Comparison of ENCODE assay signal across 14 cellular contexts in the genomic region with DNA sequence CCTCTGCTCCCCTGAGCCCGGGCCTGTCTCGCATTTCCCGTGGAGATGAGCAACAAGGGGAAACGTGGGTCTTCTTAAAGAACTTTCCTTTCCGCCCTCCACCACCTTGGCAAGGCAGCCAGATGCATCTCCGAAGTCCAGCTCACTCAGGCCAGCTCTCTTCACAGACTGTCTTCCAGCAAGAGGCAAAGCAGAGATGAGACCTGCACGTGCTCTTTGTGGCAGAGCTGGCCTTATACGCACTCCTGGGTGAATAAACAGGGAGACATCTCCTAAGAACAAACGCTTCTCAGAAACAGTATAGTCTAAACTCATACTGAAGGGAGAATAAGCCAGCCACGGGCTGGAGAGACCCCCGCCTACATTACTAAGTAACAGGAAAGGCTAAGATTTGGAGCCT. TPM values are rescaled to one million over a fixed set of nuclear protein-coding genes. Genes with fewer than 3 reads are reported as not detected.
"Had no signal": no experiment of that assay in that cellular context is flagged by ENCODE, and none has a peak within 500 bp of the region (broad histone marks: within the 10 kb centered on the region; RNA-seq: fewer than 3 reads in every experiment).

No MANE protein-coding gene starts in this region.

- H3K27me3 ChIP-seq: breast epithelium, right atrium auricular region had no signal

- H3K9me3 ChIP-seq: breast epithelium had no signal

- H3K27ac ChIP-seq: left ventricle myocardium inferior, right atrium auricular region, VCaP had no signal

- DNase-seq: activated CD4-positive, alpha-beta memory T cell treated with anti-CD3 and anti-CD28 coated beads, Interleukin-2, amount 10 ng/mL, durations not matched to agents 7 days and 5 days; activated naive CD8-positive, alpha-beta T cell treated with anti-CD3 and anti-CD28 coated beads, Interleukin-2, amount 10 ng/mL, durations not matched to agents 7 days and 5 days; activated T-cell treated with anti-CD3 and anti-CD28 coated beads, Interleukin-2, amount 50 U/mL, for 48 hours; aorta; kidney; left ventricle myocardium inferior; stimulated activated CD4-positive, alpha-beta T cell treated with anti-CD3 and anti-CD28 coated beads, Interleukin-2, amount 100 ng/mL, for 24 hours; stimulated activated naive CD4-positive, alpha-beta T cell; T1000 had no signal

- FAIRE-seq: endothelial cell of umbilical vein, kidney had no signal

- H3K4me1 ChIP-seq: left ventricle myocardium inferior, right atrium auricular region had no signal

- H3K4me3 ChIP-seq: breast epithelium, left ventricle myocardium inferior, right atrium auricular region had no signal

- H3K36me3 ChIP-seq: breast epithelium, left ventricle myocardium inferior, right atrium auricular region had no signal

RNA-seq across cellular contexts. Expression of a gene that starts 1.3 kb away (rescaled TPM):
- total RNA-seq: activated CD4-positive, alpha-beta memory T cell treated with anti-CD3 and anti-CD28 coated beads, Interleukin-2, amount 10 ng/mL, durations not matched to agents 7 days and 5 days; activated naive CD8-positive, alpha-beta T cell treated with anti-CD3 and anti-CD28 coated beads, Interleukin-2, amount 10 ng/mL, durations not matched to agents 7 days and 5 days; endothelial cell of umbilical vein; left ventricle myocardium inferior; temporal lobe had no signal
- polyA plus RNA-seq: endothelial cell of umbilical vein had no signal

RNA-seq across cellular contexts. Expression of a gene that starts 50.1 kb away (rescaled TPM):
- total RNA-seq: activated CD4-positive, alpha-beta memory T cell treated with anti-CD3 and anti-CD28 coated beads, Interleukin-2, amount 10 ng/mL, durations not matched to agents 7 days and 5 days; activated naive CD8-positive, alpha-beta T cell treated with anti-CD3 and anti-CD28 coated beads, Interleukin-2, amount 10 ng/mL, durations not matched to agents 7 days and 5 days had no signal
- polyA plus RNA-seq: aorta had no signal
